In the genomic region with DNA sequence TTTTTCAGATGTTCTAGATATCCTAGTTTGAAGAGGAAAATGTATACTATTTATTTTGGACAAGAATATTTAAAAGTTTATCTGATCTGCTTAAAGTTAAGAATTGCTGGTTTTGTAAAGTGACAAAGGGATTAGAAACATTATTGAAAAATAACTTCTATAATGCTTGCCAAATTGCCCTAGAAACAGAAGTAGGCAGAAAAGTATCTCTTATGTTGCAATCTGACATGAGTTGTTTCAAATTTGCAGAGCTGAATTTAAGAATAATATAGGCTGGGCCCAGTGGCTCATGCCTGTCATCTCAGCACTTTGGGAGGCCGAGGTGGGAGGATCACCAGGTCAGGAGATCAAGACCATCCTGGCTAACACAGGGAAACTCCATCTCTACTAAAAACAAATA, we compare ENCODE assay signal across 22 cellular contexts.
"Had no signal": no experiment of that assay in that cellular context is flagged by ENCODE, and none has a peak within 500 bp of the region (broad histone marks: within the 10 kb centered on the region; RNA-seq: fewer than 3 reads in every experiment).

No MANE protein-coding gene starts in this region.

- H3K9me3 ChIP-seq: SJSA1 had no signal

- H3K36me3 ChIP-seq: SJSA1 had no signal

- H3K27me3 ChIP-seq: SJSA1 had no signal

- H3K27ac ChIP-seq: HL-60, SJSA1, SK-N-MC had no signal

- H3K4me3 ChIP-seq: SJSA1, SK-N-MC had no signal

- DNase-seq: KBM-7, NCI-H1092, NCI-H1105 treated with DMSO at 0.1 percent for 48 hours, NCI-H1417 treated with DMSO at 0.1 percent for 48 hours, NCI-H146, NCI-H1694 treated with DMSO at 0.1 percent for 48 hours, NCI-H1930, NCI-H2081, NCI-H2107, NCI-H2171, NCI-H226, NCI-H446, NCI-H510A, NCI-H524 treated with DMSO at 0.1 percent for 48 hours, NCI-H69, NCI-H774, Right ventricle myocardium superior, RPMI8226, SIG-M5 had no signal
